In genomic region chr17:12789075-12789975, GRCh38 we compare ENCODE assay signal across 8 cellular contexts. TPM values are rescaled to one million over a fixed set of nuclear protein-coding genes. Genes with fewer than 3 reads are reported as not detected.
DNase-seq lines count a peak whose midpoint lies in the region; ATAC-seq and TF ChIP-seq lines count a peak whose summit lies in the region.

ARHGAP44 (plus strand) TSS chr17:12789498; CDS start chr17:12789839, 341 bp downstream.

- H3K4me3 ChIP-seq in BE2C (ENCODE audit: low read depth, low read length) = peak within 1 kb of the TSS; percentile 37

- H3K9me3 ChIP-seq in BE2C = no peaks in the 10 kb centered on the region

- H3K36me3 ChIP-seq in BE2C = no peaks in the 10 kb centered on the region

- no peaks in the 10 kb centered on the region for H3K4me1 ChIP-seq in BE2C

- ATAC-seq in GM18858 (IDR thresholded peaks at IDR 0.05; ENCODE audit: unreplicated experiment) (peak; percentile 83), HG02981 (IDR thresholded peaks at IDR 0.05; ENCODE audit: unreplicated experiment) (peak; percentile 85)

- peaks cover 12% of the 10 kb centered on the region; the same call in 1 of the 2 replicates for H3K27me3 ChIP-seq in BE2C

- peak; percentile 54 for DNase-seq in BE2C
- peak; percentile 29 for DNase-seq in NCI-H510A treated with DMSO at 0.1 percent for 48 hours (lab: John Stamatoyannopoulos, UW)
- DNase-seq in astrocyte of the hippocampus (ENCODE audit: low read depth, low spot score) = peak; percentile 87
- DNase-seq in hypothalamus (lab: John Stamatoyannopoulos, UW) = peak in 45 of 51 donors; percentile 4 to 76 (median 41)
- DNase-seq in putamen (ENCODE audit: low spot score) = peak; percentile 53
- no peak for DNase-seq in activated effector memory CD4-positive, alpha-beta T cell treated with Interleukin-2 at 50 U/mL for 16 hours

- TF ChIP-seq CTCF in BE2C (IDR thresholded peaks at IDR 0.05; ENCODE audit: low read depth, low read length) = no peak

RNA-seq across cellular contexts. Expression of gene ARHGAP44, which starts in this region (rescaled TPM):
- 0.90 TPM for polyA plus RNA-seq in BE2C (2012; ENCODE audit: insufficient read depth, insufficient read length, low read depth)
